ENCODE assay signal across 16 cellular contexts in genomic region chr7:2164646-2165045, GRCh38.
"Had no signal": no experiment of that assay in that cellular context is flagged by ENCODE, and none has a peak within 500 bp of the region (broad histone marks: within the 10 kb centered on the region; RNA-seq: fewer than 3 reads in every experiment).

No MANE protein-coding gene starts in this region.

- FAIRE-seq: bronchial epithelial cell, colon had no signal

- H3K27me3 Mint-ChIP-seq: activated naive CD8-positive, alpha-beta T cell treated with anti-CD3 and anti-CD28 coated beads, Interleukin-2, amount 50 U/mL, for 24 hours; memory B cell had no signal

- H3K27me3 ChIP-seq: esophagus muscularis mucosa, stomach, testis, upper lobe of left lung had no signal

- H3K4me1 Mint-ChIP-seq: activated naive CD8-positive, alpha-beta T cell treated with anti-CD3 and anti-CD28 coated beads, Interleukin-2, amount 50 U/mL, for 24 hours had no signal

- ATAC-seq: activated naive CD8-positive, alpha-beta T cell treated with anti-CD3 and anti-CD28 coated beads, Interleukin-2, amount 50 U/mL, for 24 hours; left ventricle myocardium superior had no signal

- H3K4me3 ChIP-seq: esophagus muscularis mucosa, stomach, testis, upper lobe of left lung had no signal

- DNase-seq: activated CD4-positive, CD25-positive, alpha-beta regulatory T cell treated with anti-CD3 and anti-CD28 coated beads, Interleukin-2, amount 50 U/mL, for 72 hours; activated naive CD4-positive, alpha-beta T cell treated with anti-CD3 and anti-CD28 coated beads for 36 hours; activated naive CD8-positive, alpha-beta T cell treated with anti-CD3 and anti-CD28 coated beads, Interleukin-2, amount 50 U/mL, for 24 hours; activated T-cell treated with anti-CD3 and anti-CD28 coated beads, Interleukin-2, amount 50 U/mL, for 1 hour; hypothalamus; kidney glomerular epithelial cell; stomach; testis had no signal

- H3K27ac ChIP-seq: stomach, testis, upper lobe of left lung had no signal

- H3K27ac Mint-ChIP-seq: activated naive CD4-positive, alpha-beta T cell treated with anti-CD3 and anti-CD28 coated beads for 36 hours; activated naive CD8-positive, alpha-beta T cell treated with anti-CD3 and anti-CD28 coated beads, Interleukin-2, amount 50 U/mL, for 24 hours; activated T-helper 2 cell treated with anti-CD3 and anti-CD28 coated beads, Interferon-gamma antibody, Interleukin-2, Interleukin-4, amounts not matched to agents 10 μg/mL and 5 μg/mL and 100 μg/mL, durations not matched to agents 14 hours and 24 hours and 36 hours; memory B cell had no signal

- H3K4me3 Mint-ChIP-seq: activated naive CD4-positive, alpha-beta T cell treated with anti-CD3 and anti-CD28 coated beads for 36 hours; activated naive CD8-positive, alpha-beta T cell treated with anti-CD3 and anti-CD28 coated beads, Interleukin-2, amount 50 U/mL, for 24 hours; memory B cell had no signal

- H3K9me3 Mint-ChIP-seq: activated naive CD4-positive, alpha-beta T cell treated with anti-CD3 and anti-CD28 coated beads for 36 hours; activated naive CD8-positive, alpha-beta T cell treated with anti-CD3 and anti-CD28 coated beads, Interleukin-2, amount 50 U/mL, for 24 hours; activated T-helper 2 cell treated with anti-CD3 and anti-CD28 coated beads, Interferon-gamma antibody, Interleukin-2, Interleukin-4, amounts not matched to agents 10 μg/mL and 5 μg/mL and 100 μg/mL, durations not matched to agents 14 hours and 24 hours and 36 hours; memory B cell; nephron had no signal

- H3K9me3 ChIP-seq: esophagus muscularis mucosa, stomach, testis, upper lobe of left lung had no signal
